9 cellular contexts compared by ENCODE assay signal in the genomic region with DNA sequence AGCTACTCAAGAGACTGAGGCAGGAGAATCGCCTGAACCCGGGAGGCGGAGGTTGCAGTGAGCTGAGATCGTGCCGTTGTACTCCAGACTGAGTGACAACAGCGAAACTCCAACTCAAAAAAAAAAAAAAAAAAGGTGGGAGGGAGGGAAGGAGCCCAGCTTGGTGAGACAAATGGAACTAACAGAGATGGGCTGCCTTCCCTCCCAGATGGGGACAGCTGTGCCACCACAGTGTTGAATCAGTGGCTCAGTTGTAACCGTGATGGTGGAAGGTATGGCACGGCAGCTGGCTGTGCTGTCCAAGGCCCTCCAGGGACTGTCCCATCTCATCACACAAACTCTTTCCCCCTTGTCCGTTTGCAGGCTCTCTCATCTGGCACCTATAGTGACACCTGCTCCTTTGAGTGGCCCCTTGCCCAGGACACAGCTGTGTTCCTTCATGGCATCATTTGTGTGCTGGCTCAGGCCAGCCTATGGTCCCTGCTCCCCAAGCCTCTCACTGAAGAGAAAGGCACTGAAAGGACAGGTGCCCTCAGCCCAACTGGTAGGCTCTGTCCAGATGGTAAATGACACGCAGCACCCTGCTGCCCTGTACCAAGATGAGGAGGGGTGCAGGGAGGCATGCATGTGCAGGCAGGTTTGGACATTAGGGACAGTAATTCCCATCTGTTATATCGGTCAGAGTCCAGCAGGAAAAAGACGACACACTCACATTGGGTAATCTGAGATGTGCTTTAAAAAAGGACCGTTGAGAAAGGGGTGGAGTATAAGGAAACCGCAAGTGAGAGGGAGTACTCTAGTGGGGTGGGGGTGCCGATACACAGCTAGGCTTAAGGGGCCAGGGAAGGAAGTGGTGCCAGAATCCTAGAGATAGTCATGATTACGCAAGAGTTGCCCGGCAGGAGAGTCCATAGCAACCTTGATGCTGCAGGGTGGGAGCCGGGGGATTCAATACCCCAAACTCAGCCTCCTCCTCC. TPM values are rescaled to one million over a fixed set of nuclear protein-coding genes. Genes with fewer than 3 reads are reported as not detected.
DNase-seq lines count a peak whose midpoint lies in the region; ATAC-seq, FAIRE-seq and TF ChIP-seq lines count a peak whose summit lies in the region.
"Had no signal": no experiment of that assay in that cellular context is flagged by ENCODE, and none has a peak within 500 bp of the region (broad histone marks: within the 10 kb centered on the region; RNA-seq: fewer than 3 reads in every experiment).

No MANE protein-coding gene starts in this region.

- POLR2A ChIA-PET in BJ (lab: Charles Lee) (no interaction called here), HepG2 (lab: Yijun Ruan, JAX) (no interaction called here)

- peaks cover 61% of the 10 kb centered on the region for H3K4me1 Mint-ChIP-seq in activated T-helper 2 cell treated with anti-CD3 and anti-CD28 coated beads, Interferon-gamma antibody, Interleukin-2, Interleukin-4, amounts not matched to agents 10 μg/mL and 5 μg/mL and 100 μg/mL, durations not matched to agents 14 hours and 24 hours and 36 hours (ENCODE audit: low read depth)

- H3K36me3 ChIP-seq in BJ (ENCODE audit: control insufficient read depth, insufficient read depth, low read length) (peaks cover 21% of the 10 kb centered on the region), HepG2 (replicated peaks in 1 of 2; ENCODE audit: control insufficient read depth in 1 of 2, insufficient read depth in 2 of 2, low read length in 2 of 2) (no peaks in the 10 kb centered on the region), ascending aorta (peaks cover 33 to 52% of the 10 kb centered on the region in 2 donors)

- H3K79me2 ChIP-seq in HepG2 (ENCODE audit: insufficient read depth, low read length) = no peaks in the 10 kb centered on the region

- CTCF ChIA-PET in BJ (lab: Yijun Ruan, JAX) (interaction anchor here (1.4 to 1.8 kb wide), 2 partner anchors 17 to 52 kb away, joined by 7 read pairs; no protein-coding TSS in a partner anchor), HepG2 (lab: Yijun Ruan, JAX; ENCODE audit: low intra/inter-chr PET ratio, low total read pairs) (no interaction called here)

- FAIRE-seq in HepG2 (lab: Jason Lieb, UNC) = no peak

- H3K4me3 ChIP-seq in BJ (ENCODE audit: low read depth, low read length) (no peak overlapping the region), HepG2 (replicated peaks in 1 of 3; ENCODE audit: insufficient read depth in 1 of 3, low read depth in 2 of 3, low read length in 3 of 3) (no peak overlapping the region), ascending aorta (no peak overlapping the region)

- H3K27ac Mint-ChIP-seq in activated T-helper 2 cell treated with anti-CD3 and anti-CD28 coated beads, Interferon-gamma antibody, Interleukin-2, Interleukin-4, amounts not matched to agents 10 μg/mL and 5 μg/mL and 100 μg/mL, durations not matched to agents 14 hours and 24 hours and 36 hours = peak overlapping the region; percentile 81

- no peak for ATAC-seq in HepG2
- no peak for ATAC-seq in HG02623 (IDR thresholded peaks at IDR 0.05; ENCODE audit: unreplicated experiment)
- no peak for ATAC-seq in GM18505 (IDR thresholded peaks at IDR 0.05; ENCODE audit: unreplicated experiment)

- TF ChIP-seq POLR2A in HepG2 (IDR thresholded peaks at IDR 0.05; ENCODE audit: insufficient read depth in 1 of 2, low read depth in 2 of 2, low read length in 2 of 2) = no peak
- no peak for TF ChIP-seq POLR2A in GM18505 (IDR thresholded peaks at IDR 0.05; ENCODE audit: borderline replicate concordance, extremely low read depth, insufficient read depth, insufficient read length)

- H3K27me3 ChIP-seq in BJ (ENCODE audit: control insufficient read depth, insufficient read depth, low read length) = no peaks in the 10 kb centered on the region
- H3K27me3 ChIP-seq in HepG2 (ENCODE audit: control insufficient read depth in 1 of 2, insufficient read depth in 2 of 2, low read length in 2 of 2) = peaks cover 2 to 22% of the 10 kb centered on the region in 2 experiments; a peak in 4 of 5 replicates
- H3K27me3 ChIP-seq in ascending aorta = no peaks in the 10 kb centered on the region

- H3K27ac ChIP-seq in HepG2 (ENCODE audit: extremely low read length, insufficient read depth, low read length) = no peak overlapping the region
- peak overlapping the region in 1 of 2 donors; percentile 25 for H3K27ac ChIP-seq in ascending aorta

- peaks cover 16% of the 10 kb centered on the region for H3K4me1 ChIP-seq in HepG2 (ENCODE audit: insufficient read depth, low read length)
- peaks cover 0 to 9% of the 10 kb centered on the region in 2 donors for H3K4me1 ChIP-seq in ascending aorta

- in situ Hi-C loops in KBM-7 (cut with MboI; ENCODE audit: low pct_unique_long_range_greater_than_20kb, low sequenced_read_pairs) (loop anchor here (10.0 kb wide), 1 partner anchor 50 kb away; no protein-coding TSS in a partner anchor), HepG2 (cut with HindIII; ENCODE audit: extremely low pct_ligation_motif_present, low pct_unique_long_range_greater_than_20kb) (no loop called here)

- no peak overlapping the region for H3K4me2 ChIP-seq in HepG2 (ENCODE audit: low read depth, low read length)

- TF ChIP-seq EP300 in HepG2 (IDR thresholded peaks at IDR 0.05; ENCODE audit: low read depth in 2 of 2, low read length in 2 of 2) (no peak), HepG2 (CRISPR knock-in tag; IDR thresholded peaks at IDR 0.05; ENCODE audit: borderline replicate concordance) (no peak)

- DNase-seq in BJ (ENCODE audit: low read depth) (peak; percentile 46), KBM-7 (peak; percentile 97), HepG2 (ENCODE audit: low spot score) (no peak), ascending aorta (ENCODE audit: low spot score in 2 of 2) (no peak), NCI-H510A treated with DMSO at 0.1 percent for 48 hours (lab: John Stamatoyannopoulos, UW) (no peak)
- DNase-seq in activated T-helper 2 cell treated with anti-CD3 and anti-CD28 coated beads, Interferon-gamma antibody, Interleukin-2, Interleukin-4, amounts not matched to agents 10 μg/mL and 5 μg/mL and 100 μg/mL, durations not matched to agents 14 hours and 24 hours and 36 hours (ENCODE audit: low spot score) = no peak
- DNase-seq: NCI-H774 had no signal

- no peak overlapping the region for H3K9ac ChIP-seq in HepG2 (ENCODE audit: insufficient read depth, low read depth, low read length)

- H3K36me3 Mint-ChIP-seq in activated T-helper 2 cell treated with anti-CD3 and anti-CD28 coated beads, Interferon-gamma antibody, Interleukin-2, Interleukin-4, amounts not matched to agents 10 μg/mL and 5 μg/mL and 100 μg/mL, durations not matched to agents 14 hours and 24 hours and 36 hours (ENCODE audit: low read depth) = peaks cover 56% of the 10 kb centered on the region

- no TSS peak for BruUV-seq in HepG2 (replicated peaks; lab: Mats Ljungman, UMichigan)

- TF ChIP-seq RAD21 in HepG2 (CRISPR knock-in tag; IDR thresholded peaks at IDR 0.05) = no peak

- TF ChIP-seq CTCF in BJ (IDR thresholded peaks at IDR 0.05; ENCODE audit: insufficient read depth, low read depth, low read length) = no peak
- TF ChIP-seq CTCF in HepG2 (CRISPR knock-in tag; IDR thresholded peaks at IDR 0.05) = no peak
- no peak for TF ChIP-seq CTCF in ascending aorta (IDR thresholded peaks at IDR 0.05)

- no peaks in the 10 kb centered on the region for H4K20me1 ChIP-seq in HepG2 (ENCODE audit: insufficient read depth, low read length)

- H3K9me3 ChIP-seq in HepG2 (ENCODE audit: low read length) (no peaks in the 10 kb centered on the region), ascending aorta (no peaks in the 10 kb centered on the region)

- WGBS in HepG2 (ENCODE audit: low lambda C conversion rate) = 62% methylated on average over 18 of the region's 18 CpGs

- H3K4me3 Mint-ChIP-seq in activated T-helper 2 cell treated with anti-CD3 and anti-CD28 coated beads, Interferon-gamma antibody, Interleukin-2, Interleukin-4, amounts not matched to agents 10 μg/mL and 5 μg/mL and 100 μg/mL, durations not matched to agents 14 hours and 24 hours and 36 hours (ENCODE audit: low read depth) = peak overlapping the region; percentile 44

- no peak overlapping the region for H2AFZ ChIP-seq in HepG2 (ENCODE audit: low read length)

- intact Hi-C loops in activated T-helper 2 cell treated with anti-CD3 and anti-CD28 coated beads, Interferon-gamma antibody, Interleukin-2, Interleukin-4, amounts not matched to agents 10 μg/mL and 5 μg/mL and 100 μg/mL, durations not matched to agents 14 hours and 24 hours and 36 hours (cut with micrococcal nuclease) = loop anchor here (5.0 kb wide), 1 partner anchor 37 kb away; no protein-coding TSS in a partner anchor
- intact Hi-C loops in HepG2 (cut with micrococcal nuclease; ENCODE audit: unreplicated experiment) (no loop called here), ascending aorta (cut with DNase I) (no loop called here)

- no peaks in the 10 kb centered on the region for H3K9me3 Mint-ChIP-seq in activated T-helper 2 cell treated with anti-CD3 and anti-CD28 coated beads, Interferon-gamma antibody, Interleukin-2, Interleukin-4, amounts not matched to agents 10 μg/mL and 5 μg/mL and 100 μg/mL, durations not matched to agents 14 hours and 24 hours and 36 hours

- H3K27me3 Mint-ChIP-seq in activated T-helper 2 cell treated with anti-CD3 and anti-CD28 coated beads, Interferon-gamma antibody, Interleukin-2, Interleukin-4, amounts not matched to agents 10 μg/mL and 5 μg/mL and 100 μg/mL, durations not matched to agents 14 hours and 24 hours and 36 hours (ENCODE audit: low read depth) = no peaks in the 10 kb centered on the region

RNA-seq across cellular contexts. Expression of gene SMIM33, which starts 4.3 kb away (rescaled TPM):
- polyA plus RNA-seq in BJ (2011; rRNA removed) (not detected in 2 replicates), HepG2 (2011; rRNA removed) (0.03 TPM in 1 of 2 replicates, not detected in the other)
- polyA minus RNA-seq in BJ (2011; rRNA and poly(A)+ RNA removed) = not detected in 2 replicates
- total RNA-seq in activated T-helper 2 cell treated with anti-CD3 and anti-CD28 coated beads, Interferon-gamma antibody, Interleukin-2, Interleukin-4, amounts not matched to agents 10 μg/mL and 5 μg/mL and 100 μg/mL, durations not matched to agents 14 hours and 24 hours and 36 hours = 0.23 and 0.25 TPM in 2 replicates
- total RNA-seq in HepG2 (2016; rRNA removed; fragmentation: Illumina TruSeq; extraction: Trizol) (not detected in 2 replicates), ascending aorta (not detected)
- total RNA-seq in HepG2 (2016; cell fraction: cytosol; rRNA removed; fragmentation: Illumina TruSeq; extraction: Trizol; ENCODE audit: low read depth) = not detected in 2 replicates
- total RNA-seq in HepG2 (2016; cell fraction: insoluble cytoplasmic fraction; rRNA removed; fragmentation: Illumina TruSeq; extraction: Trizol) = not detected in 2 replicates
- not detected in 2 replicates for total RNA-seq in HepG2 (2016; cell fraction: membrane; rRNA removed; fragmentation: Illumina TruSeq; extraction: Trizol)
- total RNA-seq in HepG2 (2016; cell fraction: nucleus; rRNA removed; fragmentation: Illumina TruSeq; extraction: Trizol) = not detected in 2 replicates
- polyA plus RNA-seq in HepG2 (2011; cell fraction: cytosol; rRNA removed) = not detected in 2 replicates
- not detected in 2 replicates for polyA plus RNA-seq in HepG2 (2011; cell fraction: nucleus; rRNA removed)
- polyA plus RNA-seq in HepG2 (2012) = not detected in 2 replicates
- not detected in 2 replicates for polyA plus RNA-seq in HepG2 (2016; cell fraction: cytosol; fragmentation: Illumina TruSeq; extraction: Trizol; ENCODE audit: low read depth)
- polyA plus RNA-seq in HepG2 (2016; cell fraction: insoluble cytoplasmic fraction; fragmentation: Illumina TruSeq; extraction: Trizol; ENCODE audit: low read depth) = not detected in 2 replicates
- not detected in 2 replicates for polyA plus RNA-seq in HepG2 (2016; cell fraction: membrane; fragmentation: Illumina TruSeq; extraction: Trizol; ENCODE audit: low read depth)
- not detected in 2 replicates for polyA plus RNA-seq in HepG2 (2016; cell fraction: nucleus; fragmentation: Illumina TruSeq; extraction: Trizol; ENCODE audit: insufficient read depth, low read depth)
- polyA minus RNA-seq in HepG2 (2011; rRNA and poly(A)+ RNA removed; ENCODE audit: low replicate concordance) = 0.18 TPM in 1 of 2 replicates, not detected in the other
- polyA minus RNA-seq in HepG2 (2011; cell fraction: cytosol; rRNA and poly(A)+ RNA removed) = not detected in 2 replicates
- polyA minus RNA-seq in HepG2 (2011; cell fraction: nucleus; rRNA and poly(A)+ RNA removed) = not detected in 2 replicates

RNA-seq across cellular contexts. Expression of gene STING1, which starts 7.5 kb away (rescaled TPM):
- polyA plus RNA-seq in BJ (2011; rRNA removed) = 110 and 194 TPM in 2 replicates
- polyA minus RNA-seq in BJ (2011; rRNA and poly(A)+ RNA removed) = 65.4 and 77.7 TPM in 2 replicates
- 167 and 169 TPM in 2 replicates for total RNA-seq in activated T-helper 2 cell treated with anti-CD3 and anti-CD28 coated beads, Interferon-gamma antibody, Interleukin-2, Interleukin-4, amounts not matched to agents 10 μg/mL and 5 μg/mL and 100 μg/mL, durations not matched to agents 14 hours and 24 hours and 36 hours
- total RNA-seq in HepG2 (2016; rRNA removed; fragmentation: Illumina TruSeq; extraction: Trizol) = 0.56 and 1.3 TPM in 2 replicates
- 0.40 and 0.71 TPM in 2 replicates for total RNA-seq in HepG2 (2016; cell fraction: cytosol; rRNA removed; fragmentation: Illumina TruSeq; extraction: Trizol; ENCODE audit: low read depth)
- total RNA-seq in HepG2 (2016; cell fraction: insoluble cytoplasmic fraction; rRNA removed; fragmentation: Illumina TruSeq; extraction: Trizol) = 0.59 and 1.8 TPM in 2 replicates
- 1.0 and 1.5 TPM in 2 replicates for total RNA-seq in HepG2 (2016; cell fraction: membrane; rRNA removed; fragmentation: Illumina TruSeq; extraction: Trizol)
- total RNA-seq in HepG2 (2016; cell fraction: nucleus; rRNA removed; fragmentation: Illumina TruSeq; extraction: Trizol) = 2.5 and 3.9 TPM in 2 replicates
- 4.4 and 5.1 TPM in 2 replicates for polyA plus RNA-seq in HepG2 (2011; rRNA removed)
- 2.4 and 3.4 TPM in 2 replicates for polyA plus RNA-seq in HepG2 (2011; cell fraction: cytosol; rRNA removed)
- 22.3 and 29.1 TPM in 2 replicates for polyA plus RNA-seq in HepG2 (2011; cell fraction: nucleus; rRNA removed)
- polyA plus RNA-seq in HepG2 (2012) = 2.3 and 2.4 TPM in 2 replicates
- polyA plus RNA-seq in HepG2 (2016; cell fraction: cytosol; fragmentation: Illumina TruSeq; extraction: Trizol; ENCODE audit: low read depth) = 0.61 and 0.71 TPM in 2 replicates
- 1.1 and 1.5 TPM in 2 replicates for polyA plus RNA-seq in HepG2 (2016; cell fraction: insoluble cytoplasmic fraction; fragmentation: Illumina TruSeq; extraction: Trizol; ENCODE audit: low read depth)
- polyA plus RNA-seq in HepG2 (2016; cell fraction: membrane; fragmentation: Illumina TruSeq; extraction: Trizol; ENCODE audit: low read depth) = 0.69 and 1.1 TPM in 2 replicates
- 4.0 and 5.3 TPM in 2 replicates for polyA plus RNA-seq in HepG2 (2016; cell fraction: nucleus; fragmentation: Illumina TruSeq; extraction: Trizol; ENCODE audit: insufficient read depth, low read depth)
- polyA minus RNA-seq in HepG2 (2011; rRNA and poly(A)+ RNA removed; ENCODE audit: low replicate concordance) = 3.6 and 36.7 TPM in 2 replicates
- polyA minus RNA-seq in HepG2 (2011; cell fraction: cytosol; rRNA and poly(A)+ RNA removed) = 2.2 and 3.8 TPM in 2 replicates
- 4.4 and 5.2 TPM in 2 replicates for polyA minus RNA-seq in HepG2 (2011; cell fraction: nucleus; rRNA and poly(A)+ RNA removed)
- 179 TPM for total RNA-seq in ascending aorta

RNA-seq across cellular contexts. Expression of gene ECSCR, which starts 12.6 kb away (rescaled TPM):
- polyA plus RNA-seq in BJ (2011; rRNA removed) = 0.37 and 0.38 TPM in 2 replicates
- polyA minus RNA-seq in BJ (2011; rRNA and poly(A)+ RNA removed) = not detected in 2 replicates
- 1.0 and 1.7 TPM in 2 replicates for total RNA-seq in activated T-helper 2 cell treated with anti-CD3 and anti-CD28 coated beads, Interferon-gamma antibody, Interleukin-2, Interleukin-4, amounts not matched to agents 10 μg/mL and 5 μg/mL and 100 μg/mL, durations not matched to agents 14 hours and 24 hours and 36 hours
- total RNA-seq in HepG2 (2016; rRNA removed; fragmentation: Illumina TruSeq; extraction: Trizol) = not detected in 2 replicates
- total RNA-seq in HepG2 (2016; cell fraction: cytosol; rRNA removed; fragmentation: Illumina TruSeq; extraction: Trizol; ENCODE audit: low read depth) = not detected in 2 replicates
- total RNA-seq in HepG2 (2016; cell fraction: insoluble cytoplasmic fraction; rRNA removed; fragmentation: Illumina TruSeq; extraction: Trizol) = 0.18 TPM in 1 of 2 replicates, not detected in the other
- 0.34 and 0.48 TPM in 2 replicates for total RNA-seq in HepG2 (2016; cell fraction: membrane; rRNA removed; fragmentation: Illumina TruSeq; extraction: Trizol)
- total RNA-seq in HepG2 (2016; cell fraction: nucleus; rRNA removed; fragmentation: Illumina TruSeq; extraction: Trizol) = not detected in 2 replicates
- 0.13 and 0.18 TPM in 2 replicates for polyA plus RNA-seq in HepG2 (2011; rRNA removed)
- polyA plus RNA-seq in HepG2 (2011; cell fraction: cytosol; rRNA removed) = 0.07 TPM in 1 of 2 replicates, not detected in the other
- polyA plus RNA-seq in HepG2 (2011; cell fraction: nucleus; rRNA removed) = 0.14 and 0.27 TPM in 2 replicates
- polyA plus RNA-seq in HepG2 (2012) = not detected in 2 replicates
- polyA plus RNA-seq in HepG2 (2016; cell fraction: cytosol; fragmentation: Illumina TruSeq; extraction: Trizol; ENCODE audit: low read depth) = 0.46 and 0.48 TPM in 2 replicates
- polyA plus RNA-seq in HepG2 (2016; cell fraction: insoluble cytoplasmic fraction; fragmentation: Illumina TruSeq; extraction: Trizol; ENCODE audit: low read depth) = not detected in 2 replicates
- polyA plus RNA-seq in HepG2 (2016; cell fraction: membrane; fragmentation: Illumina TruSeq; extraction: Trizol; ENCODE audit: low read depth) = not detected in 2 replicates
- polyA plus RNA-seq in HepG2 (2016; cell fraction: nucleus; fragmentation: Illumina TruSeq; extraction: Trizol; ENCODE audit: insufficient read depth, low read depth) = not detected in 2 replicates
- polyA minus RNA-seq in HepG2 (2011; rRNA and poly(A)+ RNA removed; ENCODE audit: low replicate concordance) = 0.86 TPM in 1 of 2 replicates, not detected in the other
- polyA minus RNA-seq in HepG2 (2011; cell fraction: cytosol; rRNA and poly(A)+ RNA removed) = not detected in 2 replicates
- polyA minus RNA-seq in HepG2 (2011; cell fraction: nucleus; rRNA and poly(A)+ RNA removed) = not detected in 2 replicates
- total RNA-seq in ascending aorta = 51.6 TPM

RNA-seq across cellular contexts. Expression of gene DNAJC18, which starts 35.8 kb away (rescaled TPM):
- polyA plus RNA-seq in BJ (2011; rRNA removed) (5.2 and 9.3 TPM in 2 replicates), HepG2 (2011; rRNA removed) (5.7 and 6.6 TPM in 2 replicates)
- polyA minus RNA-seq in BJ (2011; rRNA and poly(A)+ RNA removed) = 4.9 and 5.9 TPM in 2 replicates
- 29.8 and 35.8 TPM in 2 replicates for total RNA-seq in activated T-helper 2 cell treated with anti-CD3 and anti-CD28 coated beads, Interferon-gamma antibody, Interleukin-2, Interleukin-4, amounts not matched to agents 10 μg/mL and 5 μg/mL and 100 μg/mL, durations not matched to agents 14 hours and 24 hours and 36 hours
- total RNA-seq in HepG2 (2016; rRNA removed; fragmentation: Illumina TruSeq; extraction: Trizol) (6.5 and 9.6 TPM in 2 replicates), ascending aorta (8.4 TPM)
- 2.3 and 2.5 TPM in 2 replicates for total RNA-seq in HepG2 (2016; cell fraction: cytosol; rRNA removed; fragmentation: Illumina TruSeq; extraction: Trizol; ENCODE audit: low read depth)
- total RNA-seq in HepG2 (2016; cell fraction: insoluble cytoplasmic fraction; rRNA removed; fragmentation: Illumina TruSeq; extraction: Trizol) = 5.6 and 9.2 TPM in 2 replicates
- total RNA-seq in HepG2 (2016; cell fraction: membrane; rRNA removed; fragmentation: Illumina TruSeq; extraction: Trizol) = 4.6 and 5.4 TPM in 2 replicates
- 6.0 and 8.1 TPM in 2 replicates for total RNA-seq in HepG2 (2016; cell fraction: nucleus; rRNA removed; fragmentation: Illumina TruSeq; extraction: Trizol)
- 2.3 and 3.6 TPM in 2 replicates for polyA plus RNA-seq in HepG2 (2011; cell fraction: cytosol; rRNA removed)
- polyA plus RNA-seq in HepG2 (2011; cell fraction: nucleus; rRNA removed) = 1.3 and 1.6 TPM in 2 replicates
- polyA plus RNA-seq in HepG2 (2012) = 9.7 and 12.5 TPM in 2 replicates
- 1.6 and 4.1 TPM in 2 replicates for polyA plus RNA-seq in HepG2 (2016; cell fraction: cytosol; fragmentation: Illumina TruSeq; extraction: Trizol; ENCODE audit: low read depth)
- 9.3 and 9.5 TPM in 2 replicates for polyA plus RNA-seq in HepG2 (2016; cell fraction: insoluble cytoplasmic fraction; fragmentation: Illumina TruSeq; extraction: Trizol; ENCODE audit: low read depth)
- 4.1 and 4.4 TPM in 2 replicates for polyA plus RNA-seq in HepG2 (2016; cell fraction: membrane; fragmentation: Illumina TruSeq; extraction: Trizol; ENCODE audit: low read depth)
- polyA plus RNA-seq in HepG2 (2016; cell fraction: nucleus; fragmentation: Illumina TruSeq; extraction: Trizol; ENCODE audit: insufficient read depth, low read depth) = 7.1 and 8.5 TPM in 2 replicates
- polyA minus RNA-seq in HepG2 (2011; rRNA and poly(A)+ RNA removed; ENCODE audit: low replicate concordance) = 3.3 and 4.3 TPM in 2 replicates
- 4.4 and 5.2 TPM in 2 replicates for polyA minus RNA-seq in HepG2 (2011; cell fraction: cytosol; rRNA and poly(A)+ RNA removed)
- 3.1 and 3.6 TPM in 2 replicates for polyA minus RNA-seq in HepG2 (2011; cell fraction: nucleus; rRNA and poly(A)+ RNA removed)

Comparison
In these comparisons a context has a peak if more than half of its experiments do, and no peak if none do; other contexts are left out.
1. DNase-seq: peak in BJ (single experiment) and KBM-7 (single experiment); none in activated T-helper 2 cell treated with anti-CD3 and anti-CD28 coated beads, Interferon-gamma antibody, Interleukin-2, Interleukin-4, amounts not matched to agents 10 μg/mL and 5 μg/mL and 100 μg/mL, durations not matched to agents 14 hours and 24 hours and 36 hours (single experiment), HepG2 (single experiment), ascending aorta (0 of 2) and NCI-H510A treated with DMSO at 0.1 percent for 48 hours (single experiment).
2. RNA of gene STING1, which starts 7.5 kb away (total RNA-seq): 179 TPM in ascending aorta (single experiment) and 167 to 169 TPM in activated T-helper 2 cell treated with anti-CD3 and anti-CD28 coated beads, Interferon-gamma antibody, Interleukin-2, Interleukin-4, amounts not matched to agents 10 μg/mL and 5 μg/mL and 100 μg/mL, durations not matched to agents 14 hours and 24 hours and 36 hours; 0.40 to 3.9 TPM in HepG2; every median in the first group is over 10 times any median in the second.
3. RNA of gene ECSCR, which starts 12.6 kb away (total RNA-seq): 51.6 TPM in ascending aorta (single experiment); 1.0 to 1.7 TPM in activated T-helper 2 cell treated with anti-CD3 and anti-CD28 coated beads, Interferon-gamma antibody, Interleukin-2, Interleukin-4, amounts not matched to agents 10 μg/mL and 5 μg/mL and 100 μg/mL, durations not matched to agents 14 hours and 24 hours and 36 hours and 0.18 to 0.48 TPM in HepG2; every median in the first group is over 10 times any median in the second.